ENCODE assay signal across 8 cellular contexts in the genomic region with DNA sequence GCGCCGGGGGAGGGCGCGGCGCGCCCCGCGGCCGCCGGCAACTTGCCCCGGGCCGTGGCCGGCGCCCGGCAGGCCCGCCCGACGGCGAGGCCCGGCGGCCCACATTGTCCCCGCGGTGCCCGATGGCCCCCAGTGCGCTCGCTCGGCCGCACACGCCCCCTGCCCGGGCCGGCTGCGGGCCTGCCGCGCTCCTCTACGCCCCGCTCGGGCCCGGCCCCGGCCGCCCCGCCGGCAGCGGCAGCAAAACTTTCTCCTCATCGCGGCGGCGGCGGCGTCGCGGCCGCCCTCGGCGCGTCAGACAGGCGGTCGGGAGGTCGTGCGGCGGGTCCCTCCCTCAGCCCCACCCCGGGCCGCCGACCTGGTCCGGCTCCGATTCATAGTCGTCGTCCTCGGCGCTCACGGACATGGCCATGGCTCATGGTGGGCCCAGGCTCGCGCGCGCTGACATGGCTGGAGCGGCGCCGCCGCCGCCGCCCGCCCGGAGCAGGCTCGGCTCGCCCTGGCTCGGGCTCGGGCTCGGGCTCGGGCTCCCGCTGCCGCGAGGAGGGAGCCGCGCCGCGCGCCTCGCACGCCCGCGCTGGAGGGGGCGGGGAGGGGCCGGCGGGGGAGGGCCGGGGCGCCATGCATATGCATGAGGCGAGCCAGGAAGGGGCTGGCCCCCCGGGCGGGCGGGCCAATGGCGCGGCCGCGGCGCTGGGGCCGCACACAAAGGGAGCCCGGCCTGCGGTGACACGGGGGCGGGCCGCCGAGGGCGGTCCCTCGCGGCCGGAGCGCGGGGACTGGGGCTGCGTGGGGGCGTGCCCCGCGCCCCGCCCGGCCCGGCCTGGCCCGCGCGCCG.
DNase-seq lines count a peak whose midpoint lies in the region; ATAC-seq, FAIRE-seq and TF ChIP-seq lines count a peak whose summit lies in the region.

No MANE protein-coding gene starts in this region.

- intact Hi-C loops in activated CD4-positive, alpha-beta T cell treated with anti-CD3 and anti-CD28 coated beads for 36 hours (cut with DNase I, micrococcal nuclease) = loop anchor here (1.0 to 10.0 kb wide), 11 partner anchors 67 to 422 kb away; partner anchors contain the start of genes ANAPC5 (in 2 of the 2), CAMKK2 (in 1 of the 2), ORAI1 (in 1 of the 2) and RNF34 (in 1 of the 2)
- intact Hi-C loops in colonic mucosa (cut with DNase I) (no loop called here), HepG2 (cut with micrococcal nuclease; ENCODE audit: unreplicated experiment) (no loop called here)

- peak overlapping the region in 1 of 2 donors; percentile 78 for H3K9ac ChIP-seq in colonic mucosa (ENCODE audit: low read depth in 2 of 2, low read length in 2 of 2)
- peak overlapping the region; percentile 74 for H3K9ac ChIP-seq in HepG2 (ENCODE audit: insufficient read depth, low read depth, low read length)

- peaks cover 9% of the 10 kb centered on the region for H4K20me1 ChIP-seq in HepG2 (ENCODE audit: insufficient read depth, low read length)

- no peak for TF ChIP-seq CTCF in AG10803 (conservative IDR thresholded peaks at IDR 0.05; ENCODE audit: low read length)
- TF ChIP-seq CTCF in colonic mucosa (IDR thresholded peaks at IDR 0.05) = no peak
- no peak for TF ChIP-seq CTCF in HepG2 (CRISPR knock-in tag; IDR thresholded peaks at IDR 0.05)

- H3K4me3 Mint-ChIP-seq in activated CD4-positive, alpha-beta T cell treated with anti-CD3 and anti-CD28 coated beads for 36 hours = peak overlapping the region; percentile 57

- CTCF ChIA-PET in activated CD4-positive, alpha-beta T cell treated with anti-CD3 and anti-CD28 coated beads for 36 hours (lab: Charles Lee) = interaction anchor here (1.7 kb wide), 1 partner anchor 10 kb away, joined by 5 read pairs; no protein-coding TSS in a partner anchor
- CTCF ChIA-PET in HepG2 (lab: Yijun Ruan, JAX; ENCODE audit: low intra/inter-chr PET ratio, low total read pairs) = no interaction called here

- no peaks in the 10 kb centered on the region for H3K9me3 ChIP-seq in colonic mucosa
- H3K9me3 ChIP-seq in HepG2 (ENCODE audit: low read length) = no peaks in the 10 kb centered on the region

- peak overlapping the region; percentile 98 for H3K4me2 ChIP-seq in HepG2 (ENCODE audit: low read depth, low read length)

- no peaks in the 10 kb centered on the region for H3K27me3 Mint-ChIP-seq in activated CD4-positive, alpha-beta T cell treated with anti-CD3 and anti-CD28 coated beads for 36 hours

- H3K27ac ChIP-seq in colonic mucosa (peak overlapping the region; percentile 70), HepG2 (ENCODE audit: extremely low read length, insufficient read depth, low read length) (peak overlapping the region; percentile 66)

- DNase-seq in AG10803 (ENCODE audit: low read depth) (peak; percentile 84), NCI-H226 (peak; percentile 83), colonic mucosa (peak; percentile 90), HepG2 (ENCODE audit: low spot score) (peak; percentile 72)
- peak; percentile 93 for DNase-seq in activated CD4-positive, alpha-beta T cell treated with anti-CD3 and anti-CD28 coated beads for 36 hours
- peak; percentile 82 for DNase-seq in stimulated activated CD4-positive, alpha-beta T cell treated with anti-CD3 and anti-CD28 coated beads, Interleukin-2, amount 100 ng/mL, for 4 hours (ENCODE audit: low read depth)

- in situ Hi-C loops in HepG2 (cut with HindIII; ENCODE audit: extremely low pct_ligation_motif_present, low pct_unique_long_range_greater_than_20kb) = no loop called here

- H3K79me2 ChIP-seq in HepG2 (ENCODE audit: insufficient read depth, low read length) = peaks cover 31% of the 10 kb centered on the region

- TF ChIP-seq POLR2A in HepG2 (IDR thresholded peaks at IDR 0.05; ENCODE audit: insufficient read depth in 1 of 2, low read depth in 2 of 2, low read length in 2 of 2) = no peak; a peak in 1 of 4 replicates

- peak; percentile 91 for ATAC-seq in GM18909 (IDR thresholded peaks at IDR 0.05; ENCODE audit: poor library complexity, unreplicated experiment)
- peak; percentile 82 for ATAC-seq in HG03135 (IDR thresholded peaks at IDR 0.05; ENCODE audit: unreplicated experiment)
- peak; percentile 94 for ATAC-seq in activated CD4-positive, alpha-beta T cell treated with anti-CD3 and anti-CD28 coated beads for 36 hours
- ATAC-seq in HepG2 = peak; percentile 91

- no peak overlapping the region for H3K27ac Mint-ChIP-seq in activated CD4-positive, alpha-beta T cell treated with anti-CD3 and anti-CD28 coated beads for 36 hours

- H3K4me1 ChIP-seq in colonic mucosa (no peaks in the 10 kb centered on the region), HepG2 (ENCODE audit: insufficient read depth, low read length) (peaks cover 40% of the 10 kb centered on the region)

- no peak overlapping the region for H2AFZ ChIP-seq in HepG2 (ENCODE audit: low read length)

- TF ChIP-seq RAD21 in HepG2 (CRISPR knock-in tag; IDR thresholded peaks at IDR 0.05) = no peak; the same call in 1 of the 2 replicates

- H3K4me3 ChIP-seq in AG10803 (ENCODE audit: low read length) = peak overlapping the region; percentile 69
- peak overlapping the region; percentile 52 for H3K4me3 ChIP-seq in colonic mucosa
- peak overlapping the region; percentile 66 to 87 (median 77); a peak in 5 of 6 replicates for H3K4me3 ChIP-seq in HepG2 (replicated peaks in 1 of 3; ENCODE audit: insufficient read depth in 1 of 3, low read depth in 2 of 3, low read length in 3 of 3)

- POLR2A ChIA-PET in activated CD4-positive, alpha-beta T cell treated with anti-CD3 and anti-CD28 coated beads for 36 hours (lab: Charles Lee) = interaction anchor here (0.6 to 1.0 kb wide), 2 partner anchors 115 to 315 kb away, joined by 3 to 5 read pairs; no protein-coding TSS in a partner anchor
- POLR2A ChIA-PET in HepG2 (lab: Yijun Ruan, JAX) = no interaction called here

- no peak for FAIRE-seq in HepG2 (lab: Jason Lieb, UNC)

- peaks cover 21% of the 10 kb centered on the region for H3K4me1 Mint-ChIP-seq in activated CD4-positive, alpha-beta T cell treated with anti-CD3 and anti-CD28 coated beads for 36 hours

- no peaks in the 10 kb centered on the region for H3K9me3 Mint-ChIP-seq in activated CD4-positive, alpha-beta T cell treated with anti-CD3 and anti-CD28 coated beads for 36 hours (ENCODE audit: low read depth)

- H3K36me3 Mint-ChIP-seq in activated CD4-positive, alpha-beta T cell treated with anti-CD3 and anti-CD28 coated beads for 36 hours (ENCODE audit: low read depth) = peaks cover 15% of the 10 kb centered on the region

- TF ChIP-seq EP300 in HepG2 (IDR thresholded peaks at IDR 0.05; ENCODE audit: low read depth in 2 of 2, low read length in 2 of 2) (no peak), HepG2 (CRISPR knock-in tag; IDR thresholded peaks at IDR 0.05; ENCODE audit: borderline replicate concordance) (no peak)

- H3K36me3 ChIP-seq in colonic mucosa = no peaks in the 10 kb centered on the region
- H3K36me3 ChIP-seq in HepG2 (replicated peaks in 1 of 2; ENCODE audit: control insufficient read depth in 1 of 2, insufficient read depth in 2 of 2, low read length in 2 of 2) = peaks cover 4 to 7% of the 10 kb centered on the region in 2 experiments; a peak in 2 of 5 replicates

- no TSS peak for BruUV-seq in HepG2 (replicated peaks; lab: Mats Ljungman, UMichigan)

- H3K27me3 ChIP-seq in colonic mucosa (no peaks in the 10 kb centered on the region), HepG2 (ENCODE audit: control insufficient read depth in 1 of 2, insufficient read depth in 2 of 2, low read length in 2 of 2) (no peaks in the 10 kb centered on the region)

- WGBS in HepG2 (ENCODE audit: low lambda C conversion rate) = 1% methylated on average over 19 of the region's 138 CpGs

TF ChIP-seq in HepG2, 621 proteins besides CTCF, POLR2A, EP300 and RAD21 (continues in another document):
- TF ChIP-seq UBTF (CRISPR knock-in tag; IDR thresholded peaks at IDR 0.05) = peak; percentile 63; the same call in 1 of the 2 replicates
- TF ChIP-seq, protein P1, sequence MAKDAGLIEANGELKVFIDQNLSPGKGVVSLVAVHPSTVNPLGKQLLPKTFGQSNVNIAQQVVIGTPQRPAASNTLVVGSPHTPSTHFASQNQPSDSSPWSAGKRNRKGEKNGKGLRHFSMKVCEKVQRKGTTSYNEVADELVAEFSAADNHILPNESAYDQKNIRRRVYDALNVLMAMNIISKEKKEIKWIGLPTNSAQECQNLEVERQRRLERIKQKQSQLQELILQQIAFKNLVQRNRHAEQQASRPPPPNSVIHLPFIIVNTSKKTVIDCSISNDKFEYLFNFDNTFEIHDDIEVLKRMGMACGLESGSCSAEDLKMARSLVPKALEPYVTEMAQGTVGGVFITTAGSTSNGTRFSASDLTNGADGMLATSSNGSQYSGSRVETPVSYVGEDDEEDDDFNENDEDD (CRISPR knock-in tag; IDR thresholded peaks at IDR 0.05; ENCODE audit: borderline replicate concordance) = 0 out of 2 replicates have a peak, but pooled peaks have one; percentile 11
- TF ChIP-seq HES4 (CRISPR knock-in tag; IDR thresholded peaks at IDR 0.05; ENCODE audit: borderline replicate concordance) = 0 out of 2 replicates have a peak, but pooled peaks have one; percentile 56
- TF ChIP-seq NR2F2 (IDR thresholded peaks at IDR 0.05; ENCODE audit: borderline replicate concordance, low read depth) = no peak
- no peak for TF ChIP-seq SOX6 (IDR thresholded peaks at IDR 0.05)
- TF ChIP-seq SOX6 (CRISPR knock-in tag; IDR thresholded peaks at IDR 0.05) = no peak
- no peak for TF ChIP-seq ZNF264 (CRISPR knock-in tag; IDR thresholded peaks at IDR 0.05)
- peak; percentile 61 for TF ChIP-seq POLR2G (IDR thresholded peaks at IDR 0.05; ENCODE audit: low read depth, low read length)
- peak; percentile 81; the same call in 1 of the 3 replicates for TF ChIP-seq MXI1 (IDR thresholded peaks at IDR 0.05; ENCODE audit: borderline replicate concordance, low read depth, low read length)

Comparison
In these comparisons a context has a peak if more than half of its experiments do, and no peak if none do; other contexts are left out.
1. Peak in every context shown above with its lines: DNase-seq, ATAC-seq, H3K4me3 ChIP-seq and H3K27ac ChIP-seq.
2. intact Hi-C loops: an anchor here in activated CD4-positive, alpha-beta T cell treated with anti-CD3 and anti-CD28 coated beads for 36 hours (1.0 to 10.0 kb wide); none called in colonic mucosa and HepG2.